ENCODE assay signal across 8 cellular contexts in genomic region chr7:100894860-100895700, GRCh38. TPM values are rescaled to one million over a fixed set of nuclear protein-coding genes. Genes with fewer than 3 reads are reported as not detected.
DNase-seq lines count a peak whose midpoint lies in the region; ATAC-seq and TF ChIP-seq lines count a peak whose summit lies in the region.
"Had no signal": no experiment of that assay in that cellular context is flagged by ENCODE, and none has a peak within 500 bp of the region (broad histone marks: within the 10 kb centered on the region; RNA-seq: fewer than 3 reads in every experiment).

No MANE protein-coding gene starts in this region.

- peak in 4 of 8 donors; percentile 13 to 27 (median 24) for ATAC-seq in heart right ventricle

- H3K27me3 Mint-ChIP-seq in progenitor cell of endocrine pancreas: peaks cover 22% of the 10 kb centered on the region

- H3K9me3 Mint-ChIP-seq in progenitor cell of endocrine pancreas (ENCODE audit: low read depth): no peaks in the 10 kb centered on the region
- H3K9me3 Mint-ChIP-seq: activated naive CD4-positive, alpha-beta T cell treated with anti-CD3 and anti-CD28 coated beads, Interleukin-2, amount 50 U/mL, for 24 hours had no signal

- H3K9me3 ChIP-seq in heart right ventricle: no peaks in the 10 kb centered on the region

- H3K4me1 ChIP-seq in heart right ventricle: peaks cover 6 to 41% (median 29%) of the 10 kb centered on the region in 9 donors

- no peaks in the 10 kb centered on the region for H3K36me3 ChIP-seq in heart right ventricle

- DNase-seq in NCI-H2171 (lab: John Stamatoyannopoulos, UW): peak; percentile 56
- DNase-seq in activated naive CD4-positive, alpha-beta T cell treated with Interleukin-2 at 50 U/mL for 16 hours: peak; percentile 64
- DNase-seq in heart right ventricle: peak in 1 of 2 donors; percentile 66
- DNase-seq in progenitor cell of endocrine pancreas (ENCODE audit: low spot score, unreplicated experiment): peak; percentile 88
- DNase-seq in NCI-H187 treated with DMSO at 0.1 percent for 48 hours (lab: John Stamatoyannopoulos, UW): no peak
- no peak for DNase-seq in middle frontal gyrus (ENCODE audit: extremely low spot score, low spot score)

- no peak overlapping the region for H3K27ac Mint-ChIP-seq in progenitor cell of endocrine pancreas
- H3K27ac Mint-ChIP-seq: activated naive CD4-positive, alpha-beta T cell treated with anti-CD3 and anti-CD28 coated beads, Interleukin-2, amount 50 U/mL, for 24 hours had no signal

- peak overlapping the region; percentile 52 for H3K4me3 Mint-ChIP-seq in progenitor cell of endocrine pancreas (ENCODE audit: low read depth)

- peaks cover 23% of the 10 kb centered on the region for H3K4me1 Mint-ChIP-seq in progenitor cell of endocrine pancreas (ENCODE audit: low read depth)

- no peaks in the 10 kb centered on the region for H3K36me3 Mint-ChIP-seq in progenitor cell of endocrine pancreas (ENCODE audit: insufficient read depth)
- H3K36me3 Mint-ChIP-seq: activated naive CD4-positive, alpha-beta T cell treated with anti-CD3 and anti-CD28 coated beads, Interleukin-2, amount 50 U/mL, for 24 hours had no signal

- H3K4me3 ChIP-seq in GM08714 (ENCODE audit: low read length) (peak overlapping the region; percentile 63), heart right ventricle (peak overlapping the region; percentile 18 to 61 (median 53))

- intact Hi-C loops in heart right ventricle (cut with DNase I): loop anchor here in 9 of 10 donors (1.0 to 10.0 kb wide), 8 partner anchors 72 to 390 kb away; partner anchors contain the start of gene MUC12 (in 1 of the 9)

- peaks cover 13 to 93% (median 51%) of the 10 kb centered on the region in 7 donors for H3K27me3 ChIP-seq in heart right ventricle

- peak; percentile 46 to 80 (median 78) for TF ChIP-seq CTCF in heart right ventricle (IDR thresholded peaks at IDR 0.05)
- TF ChIP-seq CTCF in progenitor cell of endocrine pancreas (IDR thresholded peaks at IDR 0.05; ENCODE audit: unreplicated experiment): peak; percentile 89

- 1% methylated on average over 75 to 83 of the region's 83 CpGs for WGBS in heart right ventricle, 2 donors

- H3K27ac ChIP-seq in heart right ventricle: peak overlapping the region in 6 of 10 donors; percentile 24 to 64 (median 39)

RNA-seq across cellular contexts. Expression of gene ACHE, which starts 0.6 kb away (rescaled TPM):
- 1 to 10 TPM in 2 of 10 donors, under 1 TPM in 8; 0.27 to 1.1 (median 0.71) TPM for total RNA-seq in heart right ventricle
- polyA plus RNA-seq in heart right ventricle: under 1 TPM; 0.80 to 0.94 TPM
- total RNA-seq in progenitor cell of endocrine pancreas: 4.0 and 5.1 TPM in 2 replicates

RNA-seq across cellular contexts. Expression of gene UFSP1, which starts 5.6 kb away (rescaled TPM):
- total RNA-seq in heart right ventricle (1 to 10 TPM in 9 of 10 donors, under 1 TPM in 1; 0.99 to 3.3 (median 1.7) TPM), progenitor cell of endocrine pancreas (2.3 and 3.5 TPM in 2 replicates)
- polyA plus RNA-seq in heart right ventricle: 1 to 10 TPM; 3.1 to 3.4 TPM

RNA-seq across cellular contexts. Expression of gene SRRT, which starts 20.2 kb away (rescaled TPM):
- 10 to 100 TPM; 38.4 to 69.5 (median 49.6) TPM for total RNA-seq in heart right ventricle
- 10 to 100 TPM; 47.6 to 67.6 TPM for polyA plus RNA-seq in heart right ventricle
- 293 and 302 TPM in 2 replicates for total RNA-seq in progenitor cell of endocrine pancreas

RNA-seq across cellular contexts. Expression of gene TRIP6, which starts 27.9 kb away (rescaled TPM):
- total RNA-seq in heart right ventricle (10 to 100 TPM; 13.0 to 23.7 (median 17.7) TPM), progenitor cell of endocrine pancreas (76.9 and 87.0 TPM in 2 replicates)
- 10 to 100 TPM; 15.4 to 26.3 TPM for polyA plus RNA-seq in heart right ventricle

RNA-seq across cellular contexts. Expression of gene SLC12A9, which starts 42.6 kb away (rescaled TPM):
- 10 to 100 TPM in 1 of 10 donors, 1 to 10 TPM in 9; 4.8 to 15.7 (median 6.9) TPM for total RNA-seq in heart right ventricle
- polyA plus RNA-seq in heart right ventricle: 10 to 100 TPM; 10.2 to 14.0 TPM
- 57.9 and 62.6 TPM in 2 replicates for total RNA-seq in progenitor cell of endocrine pancreas

Comparison
In these comparisons a context has a peak if more than half of its experiments do, and no peak if none do; other contexts are left out.
1. DNase-seq: peak in NCI-H2171 (single experiment), activated naive CD4-positive, alpha-beta T cell treated with Interleukin-2 at 50 U/mL for 16 hours (single experiment) and progenitor cell of endocrine pancreas (single experiment); none in NCI-H187 treated with DMSO at 0.1 percent for 48 hours (single experiment) and middle frontal gyrus (single experiment).